Comparison of ENCODE assay signal across 27 cellular contexts in the genomic region with DNA sequence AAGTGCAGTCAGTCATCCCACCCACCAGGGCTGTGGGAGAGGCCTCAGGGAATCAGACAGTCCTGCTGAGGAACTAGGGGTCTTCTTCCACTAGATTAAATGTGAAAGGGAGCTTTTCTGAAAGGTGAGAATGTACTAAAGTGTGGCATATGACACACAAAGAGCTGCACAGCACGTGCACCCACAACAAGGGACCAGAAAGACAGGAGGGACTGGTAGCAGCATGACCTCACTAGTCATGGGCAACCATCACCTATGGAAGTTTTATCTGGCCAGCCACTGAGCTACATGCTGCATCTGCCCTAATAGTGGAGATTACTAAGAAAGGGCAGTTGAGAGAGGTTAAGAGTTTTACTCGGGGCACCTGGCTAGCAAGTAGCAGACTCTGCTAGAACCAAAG.
"Had no signal": no experiment of that assay in that cellular context is flagged by ENCODE, and none has a peak within 500 bp of the region (broad histone marks: within the 10 kb centered on the region; RNA-seq: fewer than 3 reads in every experiment).

No MANE protein-coding gene starts in this region.

- H3K4me1 Mint-ChIP-seq: activated CD4-positive, alpha-beta memory T cell treated with anti-CD3 and anti-CD28 coated beads, Interleukin-2, amount 10 ng/mL, durations not matched to agents 7 days and 5 days; activated CD4-positive, alpha-beta T cell treated with anti-CD3 and anti-CD28 coated beads, Interleukin-2, amount 10 ng/mL, durations not matched to agents 7 days and 5 days had no signal

- H3K27me3 ChIP-seq: brain microvascular endothelial cell, esophagus muscularis mucosa, foreskin keratinocyte, gastrocnemius medialis, heart left ventricle had no signal

- H3K27ac Mint-ChIP-seq: activated CD4-positive, alpha-beta memory T cell treated with anti-CD3 and anti-CD28 coated beads, Interleukin-2, amount 10 ng/mL, durations not matched to agents 7 days and 5 days; activated CD4-positive, alpha-beta T cell treated with anti-CD3 and anti-CD28 coated beads, Interleukin-2, amount 10 ng/mL, durations not matched to agents 7 days and 5 days; activated naive CD8-positive, alpha-beta T cell; activated T-cell treated with anti-CD3 and anti-CD28 coated beads, Interleukin-2, amount 50 U/mL, for 24 hours; activated T-cell treated with anti-CD3 and anti-CD28 coated beads, Interleukin-2, amount 50 U/mL, for 72 hours; WTC11 had no signal

- H3K4me3 Mint-ChIP-seq: activated CD4-positive, alpha-beta memory T cell treated with anti-CD3 and anti-CD28 coated beads, Interleukin-2, amount 10 ng/mL, durations not matched to agents 7 days and 5 days; activated CD4-positive, alpha-beta T cell treated with anti-CD3 and anti-CD28 coated beads, Interleukin-2, amount 10 ng/mL, durations not matched to agents 7 days and 5 days; activated naive CD8-positive, alpha-beta T cell; activated T-cell treated with anti-CD3 and anti-CD28 coated beads, Interleukin-2, amount 50 U/mL, for 24 hours; activated T-cell treated with anti-CD3 and anti-CD28 coated beads, Interleukin-2, amount 50 U/mL, for 72 hours; effector memory CD8-positive, alpha-beta T cell; WTC11 had no signal

- H3K36me3 ChIP-seq: brain microvascular endothelial cell, gastrocnemius medialis, heart left ventricle had no signal

- DNase-seq: activated CD4-positive, alpha-beta memory T cell treated with anti-CD3 and anti-CD28 coated beads, Interleukin-2, amount 10 ng/mL, durations not matched to agents 7 days and 5 days; activated CD4-positive, alpha-beta T cell treated with anti-CD3 and anti-CD28 coated beads for 1 hour; activated CD4-positive, alpha-beta T cell treated with anti-CD3 and anti-CD28 coated beads for 4 hours; activated CD4-positive, alpha-beta T cell treated with anti-CD3 and anti-CD28 coated beads, Interleukin-2, amount 10 ng/mL, durations not matched to agents 7 days and 5 days; activated CD4-positive, alpha-beta T cell treated with anti-CD3 and anti-CD28 coated beads, Interleukin-2, amount 50 U/mL, for 4 hours; activated CD8-positive, alpha-beta memory T cell treated with anti-CD3 and anti-CD28 coated beads, Interleukin-2, amount 50 U/mL, for 48 hours; activated gamma-delta T cell; activated naive CD4-positive, alpha-beta T cell treated with Interleukin-2 at 50 U/mL for 16 hours; activated T-cell treated with anti-CD3 and anti-CD28 coated beads for 4 hours; activated T-cell treated with anti-CD3 and anti-CD28 coated beads, Interleukin-2, amount 50 U/mL, for 24 hours; activated T-cell treated with anti-CD3 and anti-CD28 coated beads, Interleukin-2, amount 50 U/mL, for 72 hours; amniotic stem cell; anterior cingulate cortex; brain microvascular endothelial cell; caudate nucleus; cortex of kidney; dermis blood vessel endothelial cell; effector CD4-positive, alpha-beta T cell; effector memory CD8-positive, alpha-beta T cell; foreskin keratinocyte; gastrocnemius medialis; glutamatergic neuron; heart left ventricle; T-helper 2 cell had no signal

- H3K27me3 Mint-ChIP-seq: activated CD4-positive, alpha-beta memory T cell treated with anti-CD3 and anti-CD28 coated beads, Interleukin-2, amount 10 ng/mL, durations not matched to agents 7 days and 5 days; activated CD4-positive, alpha-beta T cell treated with anti-CD3 and anti-CD28 coated beads, Interleukin-2, amount 10 ng/mL, durations not matched to agents 7 days and 5 days; activated naive CD8-positive, alpha-beta T cell; activated T-cell treated with anti-CD3 and anti-CD28 coated beads, Interleukin-2, amount 50 U/mL, for 24 hours; effector memory CD8-positive, alpha-beta T cell had no signal

- H3K36me3 Mint-ChIP-seq: WTC11 had no signal

- H3K27ac ChIP-seq: brain microvascular endothelial cell, esophagus muscularis mucosa, foreskin keratinocyte, gastrocnemius medialis, heart left ventricle had no signal

- H3K4me3 ChIP-seq: esophagus muscularis mucosa, gastrocnemius medialis, heart left ventricle had no signal

- H3K9me3 Mint-ChIP-seq: effector memory CD8-positive, alpha-beta T cell; WTC11 had no signal

- H3K4me1 ChIP-seq: foreskin keratinocyte had no signal

- H3K9me3 ChIP-seq: gastrocnemius medialis had no signal
